In the genomic region with DNA sequence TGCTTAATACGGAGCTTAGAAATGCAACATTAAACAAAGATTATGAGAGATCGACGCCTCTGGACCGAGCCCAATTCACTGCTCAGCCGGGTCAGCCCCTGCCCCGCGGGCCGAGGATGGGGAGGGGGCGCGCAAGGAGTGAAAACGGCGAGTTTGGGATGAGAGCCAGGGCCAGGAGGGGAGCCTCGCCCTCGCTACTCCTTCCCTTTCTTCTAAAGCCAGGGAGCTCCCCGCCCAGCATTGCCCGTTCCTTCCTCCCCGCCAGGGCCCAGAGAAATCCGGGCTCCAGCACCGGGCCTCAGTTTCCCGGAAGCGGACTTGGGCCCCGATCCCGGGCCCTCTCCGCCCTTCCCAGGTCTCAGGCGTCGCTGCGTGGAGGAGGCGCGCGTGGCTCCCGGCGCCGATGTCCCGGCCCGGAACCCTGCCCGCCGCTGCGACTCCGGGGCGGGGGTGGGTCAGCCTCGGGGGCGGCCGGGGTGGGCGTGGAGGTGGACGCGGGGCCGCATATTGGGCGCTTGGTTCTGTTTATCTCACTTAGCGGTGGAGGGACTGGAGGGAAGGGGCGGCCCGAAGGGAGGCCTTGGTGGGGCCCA, we compare ENCODE assay signal across 1 cellular context.
TF ChIP-seq lines count a peak whose summit lies in the region.

No MANE protein-coding gene starts in this region.

TF ChIP-seq in WTC11, 78 proteins besides CTCF, POLR2A, EP300 and RAD21 (continued from another document):
- TF ChIP-seq ZNF281 (CRISPR knock-in tag; IDR thresholded peaks at IDR 0.05) = no peak
- TF ChIP-seq, protein P1, sequence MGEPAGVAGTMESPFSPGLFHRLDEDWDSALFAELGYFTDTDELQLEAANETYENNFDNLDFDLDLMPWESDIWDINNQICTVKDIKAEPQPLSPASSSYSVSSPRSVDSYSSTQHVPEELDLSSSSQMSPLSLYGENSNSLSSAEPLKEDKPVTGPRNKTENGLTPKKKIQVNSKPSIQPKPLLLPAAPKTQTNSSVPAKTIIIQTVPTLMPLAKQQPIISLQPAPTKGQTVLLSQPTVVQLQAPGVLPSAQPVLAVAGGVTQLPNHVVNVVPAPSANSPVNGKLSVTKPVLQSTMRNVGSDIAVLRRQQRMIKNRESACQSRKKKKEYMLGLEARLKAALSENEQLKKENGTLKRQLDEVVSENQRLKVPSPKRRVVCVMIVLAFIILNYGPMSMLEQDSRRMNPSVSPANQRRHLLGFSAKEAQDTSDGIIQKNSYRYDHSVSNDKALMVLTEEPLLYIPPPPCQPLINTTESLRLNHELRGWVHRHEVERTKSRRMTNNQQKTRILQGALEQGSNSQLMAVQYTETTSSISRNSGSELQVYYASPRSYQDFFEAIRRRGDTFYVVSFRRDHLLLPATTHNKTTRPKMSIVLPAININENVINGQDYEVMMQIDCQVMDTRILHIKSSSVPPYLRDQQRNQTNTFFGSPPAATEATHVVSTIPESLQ (CRISPR knock-in tag; IDR thresholded peaks at IDR 0.05) = no peak
- no peak for TF ChIP-seq CDX4 (CRISPR knock-in tag; IDR thresholded peaks at IDR 0.05; ENCODE audit: borderline replicate concordance)
- no peak for TF ChIP-seq ZNF317 (CRISPR knock-in tag; IDR thresholded peaks at IDR 0.05; ENCODE audit: borderline replicate concordance, low read depth)
